In genomic region chr6:34189806-34190503, GRCh38 we compare ENCODE assay signal across 10 cellular contexts. TPM values are rescaled to one million over a fixed set of nuclear protein-coding genes. Genes with fewer than 3 reads are reported as not detected.
DNase-seq lines count a peak whose midpoint lies in the region; ATAC-seq and TF ChIP-seq lines count a peak whose summit lies in the region.
"Had no signal": no experiment of that assay in that cellular context is flagged by ENCODE, and none has a peak within 500 bp of the region (broad histone marks: within the 10 kb centered on the region; RNA-seq: fewer than 3 reads in every experiment).

No MANE protein-coding gene starts in this region.

- peak overlapping the region in 1 of 4 donors; percentile 5 for H3K27ac ChIP-seq in Peyer's patch
- H3K27ac ChIP-seq in effector memory CD4-positive, alpha-beta T cell (ENCODE audit: insufficient read depth, low read length, poor library complexity, severe bottlenecking): no peak overlapping the region
- H3K27ac ChIP-seq: cardiac muscle cell had no signal

- H3K9me3 Mint-ChIP-seq in activated T-helper 2 cell treated with anti-CD3 and anti-CD28 coated beads, Interferon-gamma antibody, Interleukin-2, Interleukin-4, amounts not matched to agents 10 μg/mL and 5 μg/mL and 100 μg/mL, durations not matched to agents 14 hours and 24 hours and 36 hours: no peaks in the 10 kb centered on the region
- no peaks in the 10 kb centered on the region for H3K9me3 Mint-ChIP-seq in natural killer cell

- H3K4me3 ChIP-seq in Peyer's patch: no peak overlapping the region
- H3K4me3 ChIP-seq in effector memory CD4-positive, alpha-beta T cell (ENCODE audit: insufficient read depth, low read depth, low read length, poor library complexity, severe bottlenecking): no peak overlapping the region
- H3K4me3 ChIP-seq: cardiac muscle cell had no signal

- no peak for ATAC-seq in natural killer cell

- H3K4me1 ChIP-seq in Peyer's patch: no peaks in the 10 kb centered on the region
- H3K4me1 ChIP-seq in effector memory CD4-positive, alpha-beta T cell (ENCODE audit: control insufficient read depth, insufficient read depth, low read length, poor library complexity, severe bottlenecking): peaks cover 4% of the 10 kb centered on the region

- H3K27me3 Mint-ChIP-seq in activated T-helper 2 cell treated with anti-CD3 and anti-CD28 coated beads, Interferon-gamma antibody, Interleukin-2, Interleukin-4, amounts not matched to agents 10 μg/mL and 5 μg/mL and 100 μg/mL, durations not matched to agents 14 hours and 24 hours and 36 hours (ENCODE audit: low read depth): peaks cover 2% of the 10 kb centered on the region
- H3K27me3 Mint-ChIP-seq in natural killer cell (ENCODE audit: low read depth in 2 of 2): peaks cover 0 to under 1% of the 10 kb centered on the region in 2 donors

- no peak overlapping the region for H3K4me3 Mint-ChIP-seq in activated T-helper 2 cell treated with anti-CD3 and anti-CD28 coated beads, Interferon-gamma antibody, Interleukin-2, Interleukin-4, amounts not matched to agents 10 μg/mL and 5 μg/mL and 100 μg/mL, durations not matched to agents 14 hours and 24 hours and 36 hours (ENCODE audit: low read depth)
- H3K4me3 Mint-ChIP-seq in natural killer cell: no peak overlapping the region

- H3K36me3 Mint-ChIP-seq in activated T-helper 2 cell treated with anti-CD3 and anti-CD28 coated beads, Interferon-gamma antibody, Interleukin-2, Interleukin-4, amounts not matched to agents 10 μg/mL and 5 μg/mL and 100 μg/mL, durations not matched to agents 14 hours and 24 hours and 36 hours (ENCODE audit: low read depth): no peaks in the 10 kb centered on the region
- H3K36me3 Mint-ChIP-seq in natural killer cell: no peaks in the 10 kb centered on the region

- DNase-seq in Peyer's patch: peak in 2 of 3 donors; percentile 72 to 81
- DNase-seq in activated naive CD4-positive, alpha-beta T cell treated with anti-CD3 and anti-CD28 coated beads, Interleukin-2, amount 50 U/mL, for 16 hours: peak; percentile 64
- peak; percentile 60 for DNase-seq in stimulated activated CD4-positive, alpha-beta T cell treated with anti-CD3 and anti-CD28 coated beads, Interleukin-4, amount 100 ng/mL, for 24 hours
- no peak for DNase-seq in GDM1 (lab: John Stamatoyannopoulos, UW)
- no peak for DNase-seq in effector memory CD4-positive, alpha-beta T cell
- DNase-seq in activated T-helper 2 cell treated with anti-CD3 and anti-CD28 coated beads, Interferon-gamma antibody, Interleukin-2, Interleukin-4, amounts not matched to agents 10 μg/mL and 5 μg/mL and 100 μg/mL, durations not matched to agents 14 hours and 24 hours and 36 hours (ENCODE audit: low spot score): no peak
- DNase-seq in natural killer cell: no peak

- intact Hi-C loops in activated T-helper 2 cell treated with anti-CD3 and anti-CD28 coated beads, Interferon-gamma antibody, Interleukin-2, Interleukin-4, amounts not matched to agents 10 μg/mL and 5 μg/mL and 100 μg/mL, durations not matched to agents 14 hours and 24 hours and 36 hours (cut with micrococcal nuclease): no loop called here
- intact Hi-C loops in natural killer cell (cut with micrococcal nuclease): no loop called here

- no peaks in the 10 kb centered on the region for H3K27me3 ChIP-seq in Peyer's patch
- H3K27me3 ChIP-seq in effector memory CD4-positive, alpha-beta T cell (replicated peaks; ENCODE audit: control insufficient read depth, insufficient read depth, low read length, poor library complexity, severe bottlenecking): no peaks in the 10 kb centered on the region
- H3K27me3 ChIP-seq: cardiac muscle cell had no signal

- TF ChIP-seq CTCF in GM12873 (IDR thresholded peaks at IDR 0.05; ENCODE audit: insufficient read depth, low read depth, low read length, missing control alignments) (peak; percentile 44), Peyer's patch (IDR thresholded peaks at IDR 0.05) (no peak), natural killer cell (IDR thresholded peaks at IDR 0.05) (no peak)

- no peak overlapping the region for H3K27ac Mint-ChIP-seq in activated T-helper 2 cell treated with anti-CD3 and anti-CD28 coated beads, Interferon-gamma antibody, Interleukin-2, Interleukin-4, amounts not matched to agents 10 μg/mL and 5 μg/mL and 100 μg/mL, durations not matched to agents 14 hours and 24 hours and 36 hours
- no peak overlapping the region for H3K27ac Mint-ChIP-seq in natural killer cell

- H3K9me3 ChIP-seq in Peyer's patch: no peaks in the 10 kb centered on the region
- no peaks in the 10 kb centered on the region for H3K9me3 ChIP-seq in effector memory CD4-positive, alpha-beta T cell (ENCODE audit: control insufficient read depth, low read length)

- no peak for TF ChIP-seq POLR2A in Peyer's patch (IDR thresholded peaks at IDR 0.05)

- peaks cover 2% of the 10 kb centered on the region for H3K4me1 Mint-ChIP-seq in activated T-helper 2 cell treated with anti-CD3 and anti-CD28 coated beads, Interferon-gamma antibody, Interleukin-2, Interleukin-4, amounts not matched to agents 10 μg/mL and 5 μg/mL and 100 μg/mL, durations not matched to agents 14 hours and 24 hours and 36 hours (ENCODE audit: low read depth)
- H3K4me1 Mint-ChIP-seq in natural killer cell: no peaks in the 10 kb centered on the region

- no peaks in the 10 kb centered on the region for H3K36me3 ChIP-seq in Peyer's patch
- H3K36me3 ChIP-seq in effector memory CD4-positive, alpha-beta T cell (ENCODE audit: control insufficient read depth, insufficient read depth, low read length): no peaks in the 10 kb centered on the region
- H3K36me3 ChIP-seq: cardiac muscle cell had no signal

RNA-seq across cellular contexts. Expression of gene GRM4, which starts 44.1 kb away (rescaled TPM):
- not detected for total RNA-seq in Peyer's patch
- total RNA-seq in activated T-helper 2 cell treated with anti-CD3 and anti-CD28 coated beads, Interferon-gamma antibody, Interleukin-2, Interleukin-4, amounts not matched to agents 10 μg/mL and 5 μg/mL and 100 μg/mL, durations not matched to agents 14 hours and 24 hours and 36 hours: not detected in 2 replicates
- total RNA-seq in natural killer cell: not detected
- total RNA-seq: T-helper 2 cell treated with Interferon-gamma antibody and Interleukin-4, amounts not matched to agents 100 ng/mL and 5 ng/mL, for 36 hours had no signal

RNA-seq across cellular contexts. Expression of gene HMGA1, which starts 46.7 kb away (rescaled TPM):
- total RNA-seq in Peyer's patch: 100 to 1,000 TPM in 1 of 4 donors, 10 to 100 TPM in 3; 71.3 to 102 (median 90.7) TPM
- total RNA-seq in activated T-helper 2 cell treated with anti-CD3 and anti-CD28 coated beads, Interferon-gamma antibody, Interleukin-2, Interleukin-4, amounts not matched to agents 10 μg/mL and 5 μg/mL and 100 μg/mL, durations not matched to agents 14 hours and 24 hours and 36 hours: 412 and 422 TPM in 2 replicates
- total RNA-seq in natural killer cell: 10 to 100 TPM; 63.1 to 84.2 (median 77.3) TPM

RNA-seq across cellular contexts. Expression of gene SMIM29, which starts 58.9 kb away (rescaled TPM):
- total RNA-seq in Peyer's patch: 10 to 100 TPM in 3 of 4 donors, 1 to 10 TPM in 1; 8.9 to 30.5 (median 14.9) TPM
- total RNA-seq in activated T-helper 2 cell treated with anti-CD3 and anti-CD28 coated beads, Interferon-gamma antibody, Interleukin-2, Interleukin-4, amounts not matched to agents 10 μg/mL and 5 μg/mL and 100 μg/mL, durations not matched to agents 14 hours and 24 hours and 36 hours: 16.6 and 17.3 TPM in 2 replicates
- 10 to 100 TPM; 30.8 to 48.0 (median 39.7) TPM for total RNA-seq in natural killer cell

Comparison
In these comparisons a context has a peak if more than half of its experiments do, and no peak if none do; other contexts are left out.
1. DNase-seq: peak in Peyer's patch (2 of 3), activated naive CD4-positive, alpha-beta T cell treated with anti-CD3 and anti-CD28 coated beads, Interleukin-2, amount 50 U/mL, for 16 hours (single experiment) and stimulated activated CD4-positive, alpha-beta T cell treated with anti-CD3 and anti-CD28 coated beads, Interleukin-4, amount 100 ng/mL, for 24 hours (single experiment); none in GDM1 (single experiment), effector memory CD4-positive, alpha-beta T cell (0 of 3), activated T-helper 2 cell treated with anti-CD3 and anti-CD28 coated beads, Interferon-gamma antibody, Interleukin-2, Interleukin-4, amounts not matched to agents 10 μg/mL and 5 μg/mL and 100 μg/mL, durations not matched to agents 14 hours and 24 hours and 36 hours (single experiment) and natural killer cell (single experiment).